11 cellular contexts compared by ENCODE assay signal in the genomic region with DNA sequence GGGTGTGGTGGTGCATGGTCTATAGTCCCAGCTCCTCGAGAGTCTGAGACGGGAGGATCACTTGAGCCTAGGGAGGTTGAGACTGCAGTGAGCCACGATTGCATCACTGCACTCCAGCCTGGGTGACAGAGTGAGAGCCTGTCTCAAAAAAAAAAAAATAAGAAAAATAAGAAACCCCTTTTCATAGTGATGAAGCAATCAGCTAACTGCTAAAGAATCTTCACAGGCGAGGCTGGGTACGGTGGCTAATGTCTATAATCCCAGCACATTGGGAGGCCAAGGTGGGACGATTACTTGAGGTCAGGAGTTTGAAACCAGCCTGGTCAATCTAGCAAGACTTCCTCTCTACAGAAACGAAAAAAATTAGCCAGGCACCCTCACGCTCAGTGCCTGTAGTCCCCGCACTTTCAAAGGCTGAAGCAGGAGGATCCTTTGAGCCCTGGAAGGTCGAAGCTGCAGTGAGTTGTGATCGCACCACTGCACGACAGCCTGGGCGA. TPM values are rescaled to one million over a fixed set of nuclear protein-coding genes. Genes with fewer than 3 reads are reported as not detected.
A peak's percentile ranks its signal among the peaks of the same experiment; 100 is the strongest.
DNase-seq lines count a peak whose midpoint lies in the region; ATAC-seq lines count a peak whose summit lies in the region.
"Had no signal": no experiment of that assay in that cellular context is flagged by ENCODE, and none has a peak within 500 bp of the region (broad histone marks: within the 10 kb centered on the region; RNA-seq: fewer than 3 reads in every experiment).

No MANE protein-coding gene starts in this region.

- H3K4me3 ChIP-seq in GM08714 (ENCODE audit: low read length) (peak overlapping the region; percentile 77), H7 (ENCODE audit: insufficient read depth, low read depth, low read length) (no peak overlapping the region)
- H3K4me3 ChIP-seq: prostate gland had no signal

- H3K27me3 ChIP-seq in H7 (ENCODE audit: control insufficient read depth, insufficient read depth, low read length), result no peaks in the 10 kb centered on the region

- H3K36me3 ChIP-seq in H7 (replicated peaks; ENCODE audit: control insufficient read depth, insufficient read depth, low read length), result no peaks in the 10 kb centered on the region
- H3K36me3 ChIP-seq: prostate gland had no signal

- peak overlapping the region; percentile 99 for H3K27ac Mint-ChIP-seq in activated naive CD8-positive, alpha-beta T cell treated with anti-CD3 and anti-CD28 coated beads for 36 hours

- no peak for ATAC-seq in HG03108 (IDR thresholded peaks at IDR 0.05; ENCODE audit: unreplicated experiment)
- ATAC-seq: SK-N-SH treated with all-trans-retinoic acid at 6 μM for 48 hours had no signal

- H3K9me3 Mint-ChIP-seq in activated naive CD8-positive, alpha-beta T cell treated with anti-CD3 and anti-CD28 coated beads for 36 hours, result no peaks in the 10 kb centered on the region

- DNase-seq in MV-4-11 (lab: John Stamatoyannopoulos, UW) (peak; percentile 88), GOT3 (lab: John Stamatoyannopoulos, UW) (no peak), H7 (no peak)
- peak; percentile 27 for DNase-seq in activated naive CD8-positive, alpha-beta T cell treated with anti-CD3 and anti-CD28 coated beads for 36 hours
- DNase-seq in stimulated activated CD4-positive, alpha-beta T cell treated with anti-CD3 and anti-CD28 coated beads, Interleukin-2, amount 100 ng/mL, for 4 hours (ENCODE audit: low read depth), result peak; percentile 28
- DNase-seq: NCI-H226 had no signal

- peaks cover 30% of the 10 kb centered on the region for H3K36me3 Mint-ChIP-seq in activated naive CD8-positive, alpha-beta T cell treated with anti-CD3 and anti-CD28 coated beads for 36 hours

- H3K27me3 Mint-ChIP-seq in activated naive CD8-positive, alpha-beta T cell treated with anti-CD3 and anti-CD28 coated beads for 36 hours, result no peaks in the 10 kb centered on the region

- peak overlapping the region; percentile 97 for H3K4me3 Mint-ChIP-seq in activated naive CD8-positive, alpha-beta T cell treated with anti-CD3 and anti-CD28 coated beads for 36 hours

- peaks cover 52% of the 10 kb centered on the region for H3K4me1 Mint-ChIP-seq in activated naive CD8-positive, alpha-beta T cell treated with anti-CD3 and anti-CD28 coated beads for 36 hours

RNA-seq across cellular contexts. Expression of a gene that starts 0.8 kb away (rescaled TPM):
- 10 to 100 TPM; 32.6 to 35.9 TPM for total RNA-seq in activated naive CD8-positive, alpha-beta T cell treated with anti-CD3 and anti-CD28 coated beads for 36 hours
- not detected in 2 replicates for total RNA-seq in H7 (2014; rRNA removed; shearing (Covaris generic))
- total RNA-seq: HT-29 had no signal

RNA-seq across cellular contexts. Expression of a gene that starts 23.9 kb away (rescaled TPM):
- under 1 TPM; 0.10 to 0.14 TPM for total RNA-seq in activated naive CD8-positive, alpha-beta T cell treated with anti-CD3 and anti-CD28 coated beads for 36 hours
- not detected in 2 replicates for total RNA-seq in H7 (2014; rRNA removed; shearing (Covaris generic))
- total RNA-seq: HT-29, prostate gland had no signal

RNA-seq across cellular contexts. Expression of a gene that starts 41.7 kb away (rescaled TPM):
- total RNA-seq in activated naive CD8-positive, alpha-beta T cell treated with anti-CD3 and anti-CD28 coated beads for 36 hours, result 1 to 10 TPM; 6.6 to 6.9 TPM
- 5.5 and 7.7 TPM in 2 replicates for total RNA-seq in H7 (2014; rRNA removed; shearing (Covaris generic))

RNA-seq across cellular contexts. Expression of a gene that starts 50.4 kb away (rescaled TPM):
- total RNA-seq in activated naive CD8-positive, alpha-beta T cell treated with anti-CD3 and anti-CD28 coated beads for 36 hours, result 100 to 1,000 TPM; 147 to 150 TPM
- total RNA-seq in H7 (2014; rRNA removed; shearing (Covaris generic)), result 87.1 and 102 TPM in 2 replicates

Comparison
In these comparisons a context has a peak if more than half of its experiments do, and no peak if none do; other contexts are left out.
1. DNase-seq: peak in MV-4-11 (single experiment), activated naive CD8-positive, alpha-beta T cell treated with anti-CD3 and anti-CD28 coated beads for 36 hours (single experiment) and stimulated activated CD4-positive, alpha-beta T cell treated with anti-CD3 and anti-CD28 coated beads, Interleukin-2, amount 100 ng/mL, for 4 hours (single experiment); none in GOT3 (single experiment) and H7 (single experiment).
2. RNA of a gene that starts 0.8 kb away (total RNA-seq): 32.6 to 35.9 TPM in activated naive CD8-positive, alpha-beta T cell treated with anti-CD3 and anti-CD28 coated beads for 36 hours; not detected in H7; every median in the first group is over 10 times any median in the second.